In genomic region chr6:52558266-52559000, GRCh38 we compare ENCODE assay signal across 14 cellular contexts. TPM values are rescaled to one million over a fixed set of nuclear protein-coding genes. Genes with fewer than 3 reads are reported as not detected.
DNase-seq lines count a peak whose midpoint lies in the region; ATAC-seq and TF ChIP-seq lines count a peak whose summit lies in the region.
"Had no signal": no experiment of that assay in that cellular context is flagged by ENCODE, and none has a peak within 500 bp of the region (broad histone marks: within the 10 kb centered on the region; RNA-seq: fewer than 3 reads in every experiment).

No MANE protein-coding gene starts in this region.

- H3K4me1 ChIP-seq in adipocyte (ENCODE audit: control insufficient read depth, insufficient read depth, low read length) (peaks cover 72% of the 10 kb centered on the region), left ventricle myocardium inferior (peaks cover 55% of the 10 kb centered on the region), sigmoid colon (peaks cover 0 to 64% (median 54%) of the 10 kb centered on the region in 4 donors), tibial nerve (peaks cover 0 to 67% (median 3%) of the 10 kb centered on the region in 4 donors)
- H3K4me1 ChIP-seq: parathyroid adenoma had no signal

- H3K9me3 ChIP-seq in adipocyte (ENCODE audit: control insufficient read depth, low read length) (no peaks in the 10 kb centered on the region), left ventricle myocardium inferior (replicated peaks) (no peaks in the 10 kb centered on the region), sigmoid colon (no peaks in the 10 kb centered on the region), tibial nerve (no peaks in the 10 kb centered on the region)

- H3K4me3 ChIP-seq in adipocyte (ENCODE audit: low read length), result peak overlapping the region; percentile 15
- H3K4me3 ChIP-seq in left ventricle myocardium inferior, result no peak overlapping the region
- no peak overlapping the region for H3K4me3 ChIP-seq in sigmoid colon
- no peak overlapping the region for H3K4me3 ChIP-seq in tibial nerve

- ATAC-seq in HG03432 (IDR thresholded peaks at IDR 0.05; ENCODE audit: unreplicated experiment), result no peak
- ATAC-seq: activated naive CD8-positive, alpha-beta T cell treated with anti-CD3 and anti-CD28 coated beads, Interleukin-2, amount 50 U/mL, for 24 hours had no signal

- intact Hi-C loops in left ventricle myocardium inferior (cut with micrococcal nuclease) (no loop called here), sigmoid colon (cut with DNase I) (no loop called here)

- 86% methylated on average over 6 of the region's 6 CpGs for WGBS in sigmoid colon, 2 donors
- WGBS in tibial nerve, 2 donors, result 66 to 69% methylated on average over 6 of the region's 6 CpGs

- TF ChIP-seq POLR2A in sigmoid colon (IDR thresholded peaks at IDR 0.05) (no peak), tibial nerve (IDR thresholded peaks at IDR 0.05) (no peak)

- DNase-seq in HCEC 1CT (peak; percentile 57), adipocyte (ENCODE audit: low read depth) (no peak), left ventricle myocardium inferior (no peak), sigmoid colon (no peak), islet precursor cell (no peak), NCI-H526 treated with DMSO at 0.1 percent for 48 hours (lab: John Stamatoyannopoulos, UW) (no peak), tibial nerve (ENCODE audit: low spot score in 2 of 2) (no peak)
- DNase-seq: activated CD8-positive, alpha-beta memory T cell treated with anti-CD3 and anti-CD28 coated beads, Interleukin-2, amount 50 U/mL, for 48 hours; activated naive CD8-positive, alpha-beta T cell treated with anti-CD3 and anti-CD28 coated beads, Interleukin-2, amount 50 U/mL, for 24 hours; CD4-positive, CD25-positive, alpha-beta regulatory T cell; NCI-H510A treated with DMSO at 0.1 percent for 48 hours; SHP77 treated with DMSO at 0.1 percent for 48 hours had no signal

- H3K27me3 ChIP-seq in adipocyte (replicated peaks; ENCODE audit: control insufficient read depth, insufficient read depth, low read length) (no peaks in the 10 kb centered on the region), left ventricle myocardium inferior (ENCODE audit: low read depth) (no peaks in the 10 kb centered on the region), sigmoid colon (no peaks in the 10 kb centered on the region), tibial nerve (no peaks in the 10 kb centered on the region)

- H3K36me3 ChIP-seq in adipocyte (ENCODE audit: control insufficient read depth, insufficient read depth, low read length, severe bottlenecking) (no peaks in the 10 kb centered on the region), left ventricle myocardium inferior (no peaks in the 10 kb centered on the region), sigmoid colon (no peaks in the 10 kb centered on the region), tibial nerve (no peaks in the 10 kb centered on the region)

- peak overlapping the region; percentile 41 for H3K9ac ChIP-seq in adipocyte (ENCODE audit: low read length)
- H3K9ac ChIP-seq: parathyroid adenoma had no signal

- H3K27ac ChIP-seq in left ventricle myocardium inferior (replicated peaks) (peak overlapping the region; percentile 55), sigmoid colon (peak overlapping the region; percentile 58 to 76 (median 69)), tibial nerve (peak overlapping the region in 2 of 4 donors; percentile 8 to 46)
- H3K27ac ChIP-seq: parathyroid adenoma had no signal

- TF ChIP-seq EP300 in sigmoid colon (IDR thresholded peaks at IDR 0.05) (no peak), tibial nerve (IDR thresholded peaks at IDR 0.05) (no peak)

- TF ChIP-seq CTCF in left ventricle myocardium inferior (IDR thresholded peaks at IDR 0.05; ENCODE audit: borderline replicate concordance), result no peak
- no peak for TF ChIP-seq CTCF in sigmoid colon (IDR thresholded peaks at IDR 0.05)
- TF ChIP-seq CTCF in tibial nerve (IDR thresholded peaks at IDR 0.05), result no peak

RNA-seq across cellular contexts. Expression of gene TRAM2, which starts 18.4 kb away (rescaled TPM):
- total RNA-seq in left ventricle myocardium inferior (11.0 TPM), sigmoid colon (10 to 100 TPM in 3 of 4 donors, 1 to 10 TPM in 1; 9.6 to 15.0 (median 12.4) TPM), tibial nerve (10 to 100 TPM; 21.3 to 27.5 (median 23.7) TPM)
- 10 to 100 TPM in 1 of 3 donors, 1 to 10 TPM in 2; 1.8 to 13.3 (median 3.6) TPM for polyA plus RNA-seq in sigmoid colon
